In genomic region chr4:24603343-24603742, GRCh38 we compare ENCODE assay signal across 30 cellular contexts.
"Had no signal": no experiment of that assay in that cellular context is flagged by ENCODE, and none has a peak within 500 bp of the region (broad histone marks: within the 10 kb centered on the region; RNA-seq: fewer than 3 reads in every experiment).

No MANE protein-coding gene starts in this region.

- H3K4me3 ChIP-seq: K562 had no signal

- H3K4me3 Mint-ChIP-seq: activated B cell treated with CpG ODN at 0.5 μM for 24 hours; activated CD4-positive, alpha-beta memory T cell treated with anti-CD3 and anti-CD28 coated beads for 36 hours; activated naive CD4-positive, alpha-beta T cell treated with anti-CD3 and anti-CD28 coated beads, Interleukin-2, amount 10 ng/mL, durations not matched to agents 7 days and 5 days; activated naive CD8-positive, alpha-beta T cell treated with anti-CD3 and anti-CD28 coated beads for 36 hours; activated T-cell treated with anti-CD3 and anti-CD28 coated beads, Interleukin-2, amount 50 U/mL, for 4 hours; activated T-helper 1 cell treated with anti-CD3 and anti-CD28 coated beads, Interleukin-12 subunit alpha, Interleukin-12 subunit beta, Interleukin-2, Interleukin-4 antibody, amounts not matched to agents 30 ng/mL and 10 ng/mL and 1 ng/mL, durations not matched to agents 14 hours and 24 hours and 36 hours had no signal

- H3K27me3 Mint-ChIP-seq: activated CD4-positive, alpha-beta memory T cell treated with anti-CD3 and anti-CD28 coated beads for 36 hours; activated naive CD4-positive, alpha-beta T cell treated with anti-CD3 and anti-CD28 coated beads, Interleukin-2, amount 10 ng/mL, durations not matched to agents 7 days and 5 days; activated naive CD8-positive, alpha-beta T cell treated with anti-CD3 and anti-CD28 coated beads for 36 hours had no signal

- H3K36me3 ChIP-seq: brain microvascular endothelial cell had no signal

- H3K27me3 ChIP-seq: brain microvascular endothelial cell had no signal

- DNase-seq: activated B cell treated with CpG ODN at 0.5 μM for 24 hours; activated CD4-positive, alpha-beta memory T cell treated with anti-CD3 and anti-CD28 coated beads for 36 hours; activated CD4-positive, alpha-beta T cell treated with anti-CD3 and anti-CD28 coated beads for 4 hours; activated CD4-positive, alpha-beta T cell treated with anti-CD3 and anti-CD28 coated beads, Interleukin-2, amount 50 U/mL, for 1 hour; activated CD4-positive, CD25-positive, alpha-beta regulatory T cell treated with anti-CD3 and anti-CD28 coated beads, Interleukin-2, amount 50 U/mL, for 72 hours; activated CD8-positive, alpha-beta memory T cell treated with anti-CD3 and anti-CD28 coated beads, Interleukin-2, amount 50 U/mL, for 4 hours; activated naive CD4-positive, alpha-beta T cell treated with anti-CD3 and anti-CD28 coated beads, Interleukin-2, amount 10 ng/mL, durations not matched to agents 7 days and 5 days; activated naive CD8-positive, alpha-beta T cell treated with anti-CD3 and anti-CD28 coated beads for 36 hours; activated T-cell treated with anti-CD3 and anti-CD28 coated beads for 4 hours; activated T-cell treated with anti-CD3 and anti-CD28 coated beads, Interleukin-2, amount 50 U/mL, for 4 hours; amniotic stem cell; aorta; brain microvascular endothelial cell; IMR-90; NCI-H1105; NCI-H1436; NCI-H1694; NCI-H1930; NCI-H2081 treated with DMSO at 0.1 percent for 48 hours; NCI-H226; NCI-H524 treated with DMSO at 0.1 percent for 48 hours; RPMI8226; SW 1271; T-helper 1 cell; T-helper 2 cell; T-helper 9 cell had no signal

- H3K9me3 Mint-ChIP-seq: activated CD4-positive, alpha-beta memory T cell treated with anti-CD3 and anti-CD28 coated beads for 36 hours; activated naive CD4-positive, alpha-beta T cell treated with anti-CD3 and anti-CD28 coated beads, Interleukin-2, amount 10 ng/mL, durations not matched to agents 7 days and 5 days; activated naive CD8-positive, alpha-beta T cell treated with anti-CD3 and anti-CD28 coated beads for 36 hours; activated T-cell treated with anti-CD3 and anti-CD28 coated beads, Interleukin-2, amount 50 U/mL, for 4 hours; activated T-helper 1 cell treated with anti-CD3 and anti-CD28 coated beads, Interleukin-12 subunit alpha, Interleukin-12 subunit beta, Interleukin-2, Interleukin-4 antibody, amounts not matched to agents 30 ng/mL and 10 ng/mL and 1 ng/mL, durations not matched to agents 14 hours and 24 hours and 36 hours had no signal

- H3K36me3 Mint-ChIP-seq: activated CD4-positive, alpha-beta memory T cell treated with anti-CD3 and anti-CD28 coated beads for 36 hours; activated naive CD4-positive, alpha-beta T cell treated with anti-CD3 and anti-CD28 coated beads, Interleukin-2, amount 10 ng/mL, durations not matched to agents 7 days and 5 days; activated naive CD8-positive, alpha-beta T cell treated with anti-CD3 and anti-CD28 coated beads for 36 hours had no signal

- H3K27ac ChIP-seq: brain microvascular endothelial cell, VCaP had no signal

- ATAC-seq: activated T-cell treated with anti-CD3 and anti-CD28 coated beads, Interleukin-2, amount 50 U/mL, for 4 hours; K562; Panc1 had no signal

- H3K27ac Mint-ChIP-seq: activated B cell treated with CpG ODN at 0.5 μM for 24 hours; activated CD4-positive, alpha-beta memory T cell treated with anti-CD3 and anti-CD28 coated beads for 36 hours; activated naive CD4-positive, alpha-beta T cell treated with anti-CD3 and anti-CD28 coated beads, Interleukin-2, amount 10 ng/mL, durations not matched to agents 7 days and 5 days; activated naive CD8-positive, alpha-beta T cell treated with anti-CD3 and anti-CD28 coated beads for 36 hours; activated T-helper 1 cell treated with anti-CD3 and anti-CD28 coated beads, Interleukin-12 subunit alpha, Interleukin-12 subunit beta, Interleukin-2, Interleukin-4 antibody, amounts not matched to agents 30 ng/mL and 10 ng/mL and 1 ng/mL, durations not matched to agents 14 hours and 24 hours and 36 hours had no signal

- H3K4me1 Mint-ChIP-seq: activated B cell treated with CpG ODN at 0.5 μM for 24 hours; activated naive CD4-positive, alpha-beta T cell treated with anti-CD3 and anti-CD28 coated beads, Interleukin-2, amount 10 ng/mL, durations not matched to agents 7 days and 5 days had no signal
